ENCODE assay signal across 7 cellular contexts in genomic region chr20:31284964-31285363, GRCh38. TPM values are rescaled to one million over a fixed set of nuclear protein-coding genes. Genes with fewer than 3 reads are reported as not detected.
"Had no signal": no experiment of that assay in that cellular context is flagged by ENCODE, and none has a peak within 500 bp of the region (broad histone marks: within the 10 kb centered on the region; RNA-seq: fewer than 3 reads in every experiment).

No MANE protein-coding gene starts in this region.

RNA-seq across cellular contexts. Expression of gene DEFB116, which starts 23.4 kb away (rescaled TPM):
- total RNA-seq: GM23248, GM23338, H1, H4, H7, H9, HFFc6 had no signal

RNA-seq across cellular contexts. Expression of gene DEFB115, which starts 27.5 kb away (rescaled TPM):
- total RNA-seq: GM23248, GM23338, H1, H4, H7, H9, HFFc6 had no signal
